In genomic region chr7:141654551-141654950, GRCh38 we compare ENCODE assay signal across 1 cellular context.
TF ChIP-seq lines count a peak whose summit lies in the region.

No MANE protein-coding gene starts in this region.

TF ChIP-seq in HEK293, 187 proteins besides CTCF, POLR2A, EP300 and RAD21 (continued from another document):
- TF ChIP-seq PATZ1 (tag by site-specific recombination; IDR thresholded peaks at IDR 0.05): no peak
